Comparison of ENCODE assay signal across 8 cellular contexts in the genomic region with DNA sequence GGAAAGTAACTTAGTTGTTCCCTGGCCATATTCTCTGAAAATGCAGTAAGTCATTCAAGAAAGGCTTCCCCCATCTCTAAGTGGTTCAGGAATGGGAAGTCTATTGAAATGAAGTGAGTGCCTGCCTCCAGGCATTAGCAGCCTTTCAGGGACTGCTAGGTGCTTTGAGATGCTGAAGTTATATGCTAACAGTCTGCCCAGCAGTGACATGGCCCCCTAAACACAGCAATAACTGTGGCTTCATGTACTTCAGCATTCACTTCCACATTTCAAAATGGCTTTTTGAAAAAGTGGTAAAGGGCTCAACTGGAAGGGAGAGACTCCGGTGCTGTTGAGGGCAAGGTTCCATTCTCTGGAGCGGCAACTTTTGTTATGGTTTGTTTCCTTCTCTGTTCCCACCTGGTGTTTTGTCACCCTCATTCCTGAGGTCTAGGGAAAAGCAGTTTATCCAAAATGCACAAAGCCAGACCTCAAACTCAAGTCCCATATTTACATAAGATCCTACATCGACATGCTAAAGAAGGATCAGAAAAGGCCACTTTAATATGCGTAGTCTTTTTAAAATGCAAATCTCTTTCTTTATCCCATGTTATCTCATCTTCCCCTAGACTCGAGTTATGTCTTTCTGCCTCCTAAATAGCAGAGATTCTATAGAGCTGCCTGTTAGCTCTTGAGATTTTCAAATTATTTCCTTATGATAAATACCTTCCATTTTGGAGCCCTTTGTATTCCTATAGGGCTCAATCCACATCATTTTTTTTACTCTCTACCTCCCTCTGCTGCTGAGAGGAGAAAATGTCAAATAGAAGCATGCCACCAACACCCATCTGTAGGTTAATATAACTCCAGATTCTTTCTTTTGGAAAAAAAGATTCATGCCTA. TPM values are rescaled to one million over a fixed set of nuclear protein-coding genes. Genes with fewer than 3 reads are reported as not detected.
DNase-seq lines count a peak whose midpoint lies in the region; ATAC-seq and TF ChIP-seq lines count a peak whose summit lies in the region.

No MANE protein-coding gene starts in this region.

- TF ChIP-seq POLR2A in gastroesophageal sphincter (IDR thresholded peaks at IDR 0.05), result no peak

- peak; percentile 47 for TF ChIP-seq CTCF in WTC11 (IDR thresholded peaks at IDR 0.05)
- TF ChIP-seq CTCF in gastroesophageal sphincter (IDR thresholded peaks at IDR 0.05), result peak; percentile 44 to 69 (median 63)
- TF ChIP-seq CTCF in retinal pigment epithelial cell (conservative IDR thresholded peaks at IDR 0.05; ENCODE audit: low read depth, low read length), result peak; percentile 70

- ATAC-seq in GM19351 (IDR thresholded peaks at IDR 0.05; ENCODE audit: unreplicated experiment) (peak; percentile 69), WTC11 (peak; percentile 78), gastroesophageal sphincter (no peak)

- POLR2A ChIA-PET in WTC11 (lab: Charles Lee), result no interaction called here

- H3K4me1 ChIP-seq in gastroesophageal sphincter, result peaks cover 0 to 6% (median 0%) of the 10 kb centered on the region in 3 donors

- peak; percentile 60 for DNase-seq in CD1c-positive myeloid dendritic cell (ENCODE audit: extremely low spot score)
- peak; percentile 59 for DNase-seq in NCI-H1694 treated with DMSO at 0.1 percent for 48 hours (lab: John Stamatoyannopoulos, UW)
- DNase-seq in WTC11 (ENCODE audit: low spot score), result no peak
- no peak for DNase-seq in retinal pigment epithelial cell (ENCODE audit: low read depth)
- no peak for DNase-seq in A172 (ENCODE audit: low spot score)
- DNase-seq in NCI-H128 (lab: John Stamatoyannopoulos, UW; ENCODE audit: unreplicated experiment), result no peak

- peak overlapping the region; percentile 47 for H3K4me3 Mint-ChIP-seq in WTC11

- no peak overlapping the region for H3K27ac ChIP-seq in gastroesophageal sphincter

- H3K27me3 ChIP-seq in gastroesophageal sphincter, result no peaks in the 10 kb centered on the region

- CTCF ChIA-PET in WTC11 (lab: Charles Lee), result interaction anchor here (0.7 to 5.1 kb wide), 4 partner anchors 67 to 164 kb away, joined by 3 to 22 read pairs (median 4); no protein-coding TSS in a partner anchor

- no peaks in the 10 kb centered on the region for H3K27me3 Mint-ChIP-seq in WTC11 (ENCODE audit: low read depth)

- peak overlapping the region; percentile 67 for H3K27ac Mint-ChIP-seq in WTC11

- no peaks in the 10 kb centered on the region for H3K9me3 ChIP-seq in gastroesophageal sphincter

- no peaks in the 10 kb centered on the region; the same call in 1 of the 2 replicates for H3K36me3 Mint-ChIP-seq in WTC11

- H3K4me3 ChIP-seq in gastroesophageal sphincter (no peak overlapping the region), retinal pigment epithelial cell (ENCODE audit: low read length) (no peak overlapping the region)

- 51 to 75% methylated on average over 3 to 5 of the region's 5 CpGs for WGBS in gastroesophageal sphincter (ENCODE audit: low coverage in 1 of 2), 2 donors

- TF ChIP-seq EP300 in gastroesophageal sphincter (IDR thresholded peaks at IDR 0.05), result no peak

- no peaks in the 10 kb centered on the region for H3K36me3 ChIP-seq in gastroesophageal sphincter

- H3K4me1 Mint-ChIP-seq in WTC11, result peaks cover 56% of the 10 kb centered on the region

- no peaks in the 10 kb centered on the region for H3K9me3 Mint-ChIP-seq in WTC11

TF ChIP-seq in WTC11, 78 proteins besides CTCF, POLR2A, EP300 and RAD21:
- no peak for TF ChIP-seq GABPB1 (CRISPR knock-in tag; IDR thresholded peaks at IDR 0.05)
- TF ChIP-seq, protein P1, sequence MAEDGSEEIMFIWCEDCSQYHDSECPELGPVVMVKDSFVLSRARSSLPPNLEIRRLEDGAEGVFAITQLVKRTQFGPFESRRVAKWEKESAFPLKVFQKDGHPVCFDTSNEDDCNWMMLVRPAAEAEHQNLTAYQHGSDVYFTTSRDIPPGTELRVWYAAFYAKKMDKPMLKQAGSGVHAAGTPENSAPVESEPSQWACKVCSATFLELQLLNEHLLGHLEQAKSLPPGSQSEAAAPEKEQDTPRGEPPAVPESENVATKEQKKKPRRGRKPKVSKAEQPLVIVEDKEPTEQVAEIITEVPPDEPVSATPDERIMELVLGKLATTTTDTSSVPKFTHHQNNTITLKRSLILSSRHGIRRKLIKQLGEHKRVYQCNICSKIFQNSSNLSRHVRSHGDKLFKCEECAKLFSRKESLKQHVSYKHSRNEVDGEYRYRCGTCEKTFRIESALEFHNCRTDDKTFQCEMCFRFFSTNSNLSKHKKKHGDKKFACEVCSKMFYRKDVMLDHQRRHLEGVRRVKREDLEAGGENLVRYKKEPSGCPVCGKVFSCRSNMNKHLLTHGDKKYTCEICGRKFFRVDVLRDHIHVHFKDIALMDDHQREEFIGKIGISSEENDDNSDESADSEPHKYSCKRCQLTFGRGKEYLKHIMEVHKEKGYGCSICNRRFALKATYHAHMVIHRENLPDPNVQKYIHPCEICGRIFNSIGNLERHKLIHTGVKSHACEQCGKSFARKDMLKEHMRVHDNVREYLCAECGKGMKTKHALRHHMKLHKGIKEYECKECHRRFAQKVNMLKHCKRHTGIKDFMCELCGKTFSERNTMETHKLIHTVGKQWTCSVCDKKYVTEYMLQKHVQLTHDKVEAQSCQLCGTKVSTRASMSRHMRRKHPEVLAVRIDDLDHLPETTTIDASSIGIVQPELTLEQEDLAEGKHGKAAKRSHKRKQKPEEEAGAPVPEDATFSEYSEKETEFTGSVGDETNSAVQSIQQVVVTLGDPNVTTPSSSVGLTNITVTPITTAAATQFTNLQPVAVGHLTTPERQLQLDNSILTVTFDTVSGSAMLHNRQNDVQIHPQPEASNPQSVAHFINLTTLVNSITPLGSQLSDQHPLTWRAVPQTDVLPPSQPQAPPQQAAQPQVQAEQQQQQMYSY (CRISPR knock-in tag; IDR thresholded peaks at IDR 0.05), result peak; percentile 37; the same call in 1 of the 2 replicates

RNA-seq across cellular contexts. Expression of a gene that starts 34.2 kb away (rescaled TPM):
- 1.8 to 2.2 TPM (median 2.1 TPM) in 3 replicates for total RNA-seq in WTC11 (2021)
- 1 to 10 TPM; 5.4 to 9.6 (median 6.2) TPM for total RNA-seq in gastroesophageal sphincter
- total RNA-seq in A172 (2014; rRNA removed; shearing (Covaris generic)), result 2.0 and 3.0 TPM in 2 replicates

Comparison
In these comparisons a context has a peak if more than half of its experiments do, and no peak if none do; other contexts are left out.
1. DNase-seq: peak in CD1c-positive myeloid dendritic cell (single experiment) and NCI-H1694 treated with DMSO at 0.1 percent for 48 hours (single experiment); none in WTC11 (single experiment), retinal pigment epithelial cell (single experiment), A172 (single experiment) and NCI-H128 (single experiment).
2. Peak in every context shown above with its lines, with median percentiles within 50 percentile points of each other: CTCF ChIP-seq.